ENCODE assay signal across 9 cellular contexts in the genomic region with DNA sequence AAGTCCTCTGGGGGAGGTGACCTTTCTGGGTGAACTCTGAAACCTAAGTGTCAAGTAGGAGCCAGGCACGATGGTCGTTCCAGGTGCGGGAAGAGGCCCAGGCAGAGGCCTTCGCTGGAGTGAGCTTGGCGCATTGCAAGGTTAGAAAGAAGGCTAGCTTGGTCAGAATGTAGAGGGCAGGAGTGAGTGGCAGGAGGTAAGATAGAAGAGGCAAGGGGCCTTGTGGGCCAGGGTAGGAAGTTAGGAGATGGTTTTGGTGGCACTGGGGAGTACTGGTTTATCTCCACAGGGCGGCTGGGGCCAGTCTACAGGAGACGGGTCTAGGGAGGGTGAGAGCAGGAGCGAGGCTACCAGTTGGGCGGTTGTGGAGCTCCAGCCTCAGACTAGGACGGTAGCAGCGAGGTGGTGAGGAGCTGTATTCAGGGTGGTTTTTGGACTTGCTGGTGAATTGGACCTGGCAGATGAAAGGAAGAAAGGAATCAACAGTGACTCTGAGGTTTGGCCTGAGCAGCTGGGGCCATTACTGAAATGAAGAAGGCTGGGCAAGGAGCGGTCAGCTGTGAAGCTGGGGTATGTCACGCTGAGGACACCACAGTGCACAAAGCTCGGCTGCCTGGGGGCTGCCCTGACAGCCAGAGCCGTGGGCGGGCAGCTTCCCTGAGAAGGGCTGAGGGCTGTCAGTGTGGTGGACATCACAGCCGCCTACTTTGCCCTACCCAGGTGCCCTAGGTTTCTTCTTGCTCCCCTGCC. TPM values are rescaled to one million over a fixed set of nuclear protein-coding genes. Genes with fewer than 3 reads are reported as not detected.
DNase-seq lines count a peak whose midpoint lies in the region; ATAC-seq and TF ChIP-seq lines count a peak whose summit lies in the region.
"Had no signal": no experiment of that assay in that cellular context is flagged by ENCODE, and none has a peak within 500 bp of the region (broad histone marks: within the 10 kb centered on the region; RNA-seq: fewer than 3 reads in every experiment).

No MANE protein-coding gene starts in this region.

- no peaks in the 10 kb centered on the region for H3K9me3 ChIP-seq in Panc1 (ENCODE audit: control insufficient read depth, insufficient read depth, low read depth, low read length)
- no peaks in the 10 kb centered on the region for H3K9me3 ChIP-seq in breast epithelium
- no peaks in the 10 kb centered on the region for H3K9me3 ChIP-seq in spleen

- CTCF ChIA-PET in Panc1 (lab: Charles Lee) = interaction anchor here (0.8 kb wide), 1 partner anchor 10 kb away, joined by 3 read pairs; no protein-coding TSS in a partner anchor

- in situ Hi-C loops in Panc1 (cut with HindIII; ENCODE audit: low pct_unique_long_range_greater_than_20kb, low sequenced_read_pairs) = no loop called here

- peaks cover 8% of the 10 kb centered on the region; the same call in 1 of the 2 replicates for H3K36me3 ChIP-seq in Panc1 (ENCODE audit: control insufficient read depth, insufficient read depth, low read length)
- H3K36me3 ChIP-seq in breast epithelium = no peaks in the 10 kb centered on the region
- H3K36me3 ChIP-seq in spleen = peaks cover 0 to 58% (median 15%) of the 10 kb centered on the region in 6 donors

- no peaks in the 10 kb centered on the region for H3K9me3 Mint-ChIP-seq in memory B cell

- TF ChIP-seq CTCF in Panc1 (IDR thresholded peaks at IDR 0.05) (no peak), breast epithelium (IDR thresholded peaks at IDR 0.05) (no peak), spleen (IDR thresholded peaks at IDR 0.05 in 8 of 11, conservative IDR thresholded peaks at IDR 0.05 in 3 of 11) (no peak)

- intact Hi-C loops in Panc1 (cut with micrococcal nuclease; ENCODE audit: unreplicated experiment) = no loop called here
- intact Hi-C loops in breast epithelium (cut with DNase I; ENCODE audit: low total_unique reads) = no loop called here
- intact Hi-C loops in spleen (cut with DNase I; ENCODE audit: low total_unique reads) = no loop called here

- no peak for TF ChIP-seq POLR2A in breast epithelium (IDR thresholded peaks at IDR 0.05)
- no peak for TF ChIP-seq POLR2A in spleen (IDR thresholded peaks at IDR 0.05)

- POLR2A ChIA-PET in Panc1 (lab: Charles Lee) = interaction anchor here (1.8 kb wide), 1 partner anchor 10 kb away, joined by 12 read pairs; no protein-coding TSS in a partner anchor

- H3K4me1 Mint-ChIP-seq in memory B cell = peaks cover 45% of the 10 kb centered on the region

- ATAC-seq in Panc1 = peak; percentile 49; the same call in 1 of the 2 replicates
- ATAC-seq in memory B cell (ENCODE audit: low read depth) = no peak

- no peaks in the 10 kb centered on the region for H3K27me3 ChIP-seq in Panc1 (ENCODE audit: control insufficient read depth, insufficient read depth, low read length)
- H3K27me3 ChIP-seq in breast epithelium = no peaks in the 10 kb centered on the region
- H3K27me3 ChIP-seq in spleen (replicated peaks in 1 of 7) = no peaks in the 10 kb centered on the region

- H3K27ac ChIP-seq in Panc1 (ENCODE audit: low read length) (peak overlapping the region; percentile 30), breast epithelium (peak overlapping the region; percentile 41 to 58), spleen (peak overlapping the region in 6 of 8 donors; percentile 25 to 70 (median 44))

- H3K4me1 ChIP-seq in Panc1 (ENCODE audit: control insufficient read depth, insufficient read depth, low read length) = peaks cover 63% of the 10 kb centered on the region
- peaks cover 4 to 6% of the 10 kb centered on the region in 2 donors for H3K4me1 ChIP-seq in breast epithelium
- H3K4me1 ChIP-seq in spleen = peaks cover 44 to 100% (median 92%) of the 10 kb centered on the region in 6 donors

- peaks cover 14% of the 10 kb centered on the region for H3K36me3 Mint-ChIP-seq in memory B cell

- H3K27me3 Mint-ChIP-seq in memory B cell = no peaks in the 10 kb centered on the region

- 81 to 88% (median 83%) methylated on average over 17 of the region's 17 CpGs for WGBS in spleen, 5 donors

- no peak for DNase-seq in Panc1 (ENCODE audit: low read depth, low spot score)
- no peak for DNase-seq in breast epithelium (ENCODE audit: low spot score in 2 of 2)
- no peak for DNase-seq in memory B cell (ENCODE audit: low spot score in 2 of 2)
- DNase-seq in spleen = no peak
- DNase-seq in NOMO-1 treated with DMSO at 0.1 percent for 48 hours (lab: John Stamatoyannopoulos, UW; ENCODE audit: unreplicated experiment) = no peak
- DNase-seq in NCI-H187 treated with DMSO at 0.1 percent for 48 hours (lab: John Stamatoyannopoulos, UW) = no peak
- DNase-seq in occipital lobe (lab: John Stamatoyannopoulos, UW) = no peak
- DNase-seq in cerebellum (ENCODE audit: low spot score) = no peak
- DNase-seq: NCI-H2081 treated with DMSO at 0.1 percent for 48 hours had no signal

- BruUV-seq in Panc1 (replicated peaks; lab: Mats Ljungman, UMichigan) = no TSS peak

- no peak overlapping the region for H3K4me3 ChIP-seq in Panc1 (ENCODE audit: low read depth in 2 of 2, low read length in 2 of 2)
- H3K4me3 ChIP-seq in breast epithelium = no peak overlapping the region
- H3K4me3 ChIP-seq in spleen = no peak overlapping the region

- H3K4me3 Mint-ChIP-seq in memory B cell = no peak overlapping the region

- H3K27ac Mint-ChIP-seq in memory B cell = peak overlapping the region; percentile 3

RNA-seq across cellular contexts. Expression of a gene that starts 9.1 kb away (rescaled TPM):
- total RNA-seq in Panc1 (2021; ENCODE audit: unreplicated experiment) (124 TPM), breast epithelium (10 to 100 TPM; 21.1 to 31.1 (median 28.2) TPM), spleen (10 to 100 TPM; 56.1 to 97.1 (median 79.7) TPM), occipital lobe (7.6 TPM), cerebellum (18.9 TPM)
- polyA plus RNA-seq in Panc1 (2012; ENCODE audit: insufficient read length) = 115 TPM
- 10 to 100 TPM in 2 of 3 donors, 1 to 10 TPM in 1; 7.8 to 28.3 (median 11.5) TPM for polyA plus RNA-seq in spleen
